ENCODE assay signal across 8 cellular contexts in the genomic region with DNA sequence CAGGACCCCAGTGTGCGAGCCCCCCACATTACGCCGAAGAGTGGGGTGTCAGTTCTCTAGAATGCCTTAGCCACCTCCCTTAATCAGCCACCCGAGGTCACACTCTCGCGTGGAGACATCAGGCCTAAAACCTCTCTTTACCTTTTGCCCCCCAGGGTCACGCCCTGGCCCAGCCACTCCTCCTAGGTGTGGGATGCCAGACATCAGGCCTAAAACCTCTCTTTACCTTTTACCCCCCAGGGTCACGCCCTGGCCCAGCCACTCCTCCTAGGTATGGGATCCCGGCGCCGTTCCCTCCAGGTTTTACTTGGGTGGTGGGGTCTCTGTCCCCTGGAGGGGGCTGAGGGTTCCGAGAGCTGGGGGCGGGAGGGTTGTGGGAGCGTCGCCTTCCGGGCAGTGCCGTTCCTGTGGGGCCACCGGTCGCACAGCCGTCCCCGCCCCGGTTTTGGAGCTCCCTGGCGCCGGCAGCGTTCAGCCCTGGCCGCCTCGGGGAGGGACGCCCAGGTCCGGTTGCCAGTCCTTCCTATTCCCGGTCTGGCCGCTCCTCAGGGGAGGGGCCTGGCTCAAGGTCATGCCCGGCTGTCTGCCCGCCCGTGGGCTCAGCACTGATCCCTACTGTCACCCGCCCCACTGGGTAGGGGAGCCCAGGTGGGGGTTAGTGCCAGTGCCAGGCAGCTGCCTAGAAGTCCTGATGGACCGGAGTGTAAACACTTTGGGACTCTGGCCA. TPM values are rescaled to one million over a fixed set of nuclear protein-coding genes. Genes with fewer than 3 reads are reported as not detected.
DNase-seq lines count a peak whose midpoint lies in the region; ATAC-seq and TF ChIP-seq lines count a peak whose summit lies in the region.

No MANE protein-coding gene starts in this region.

- H3K36me3 Mint-ChIP-seq in Caco-2 (ENCODE audit: insufficient read depth, unreplicated experiment), result peaks cover 5% of the 10 kb centered on the region

- 4% methylated on average over 26 to 30 of the region's 36 CpGs for WGBS in mesodermal cell (ENCODE audit: insufficient coverage in 2 of 2), 2 experiments
- WGBS in upper lobe of left lung, 2 donors, result 1 to 2% methylated on average over 12 to 28 of the region's 36 CpGs

- peak in 1 of 4 donors; percentile 47 for TF ChIP-seq POLR2A in upper lobe of left lung (IDR thresholded peaks at IDR 0.05)

- ATAC-seq in SK-N-SH treated with all-trans-retinoic acid at 6 μM for 48 hours (peak; percentile 70), upper lobe of left lung (ENCODE audit: low FRiP score in 2 of 2) (peak; percentile 80 to 90), GM18858 (IDR thresholded peaks at IDR 0.05; ENCODE audit: unreplicated experiment) (no peak)

- H3K36me3 ChIP-seq in Caco-2 (ENCODE audit: control insufficient read depth, insufficient read depth, low read length), result no peaks in the 10 kb centered on the region
- no peaks in the 10 kb centered on the region for H3K36me3 ChIP-seq in H7 (replicated peaks; ENCODE audit: control insufficient read depth, insufficient read depth, low read length)
- no peaks in the 10 kb centered on the region for H3K36me3 ChIP-seq in endocrine pancreas (ENCODE audit: control insufficient read depth, insufficient read depth, low read length)
- H3K36me3 ChIP-seq in mesodermal cell (ENCODE audit: control insufficient read depth, insufficient read depth, low read length), result peaks cover 6% of the 10 kb centered on the region
- H3K36me3 ChIP-seq in upper lobe of left lung, result peaks cover 0 to 18% (median 7%) of the 10 kb centered on the region in 4 donors

- H3K4me3 Mint-ChIP-seq in Caco-2 (ENCODE audit: unreplicated experiment), result peak overlapping the region; percentile 76

- H3K4me3 ChIP-seq in Caco-2 (ENCODE audit: low read depth, low read length) (peak overlapping the region; percentile 83), H7 (ENCODE audit: insufficient read depth, low read depth, low read length) (peak overlapping the region; percentile 94), endocrine pancreas (ENCODE audit: control insufficient read depth, insufficient read depth, low read length) (peak overlapping the region; percentile 64), mesodermal cell (ENCODE audit: extremely low read depth, insufficient read depth, low read length, poor library complexity, severe bottlenecking) (peak overlapping the region; percentile 95), upper lobe of left lung (peak overlapping the region; percentile 87 to 99 (median 96))

- no peak for TF ChIP-seq CTCF in Caco-2 (IDR thresholded peaks at IDR 0.05; ENCODE audit: insufficient read depth in 1 of 2, low read depth in 1 of 2, low read length in 1 of 2, severe bottlenecking in 1 of 2, unreplicated experiment in 1 of 2)
- TF ChIP-seq CTCF in upper lobe of left lung (IDR thresholded peaks at IDR 0.05), result no peak

- no TSS peak for BruUV-seq in Caco-2 (replicated peaks; lab: Mats Ljungman, UMichigan)

- H3K27ac ChIP-seq in mesodermal cell (ENCODE audit: low read depth, low read length, severe bottlenecking) (no peak overlapping the region), upper lobe of left lung (peak overlapping the region; percentile 93 to 96 (median 93))

- no peak for TF ChIP-seq EP300 in upper lobe of left lung (IDR thresholded peaks at IDR 0.05)

- H3K9ac ChIP-seq in endocrine pancreas (ENCODE audit: control insufficient read depth, insufficient read depth, low read length), result peak overlapping the region; percentile 92

- CTCF ChIA-PET in Caco-2 (lab: Charles Lee), result no interaction called here

- peaks cover 8% of the 10 kb centered on the region for H3K4me1 ChIP-seq in Caco-2
- H3K4me1 ChIP-seq in endocrine pancreas (ENCODE audit: control insufficient read depth, insufficient read depth, low read length), result no peaks in the 10 kb centered on the region
- peaks cover 4% of the 10 kb centered on the region for H3K4me1 ChIP-seq in mesodermal cell (ENCODE audit: control insufficient read depth, insufficient read depth, low read length, poor library complexity, severe bottlenecking)
- peaks cover 15 to 18% (median 16%) of the 10 kb centered on the region in 4 donors for H3K4me1 ChIP-seq in upper lobe of left lung

- no peaks in the 10 kb centered on the region for H3K9me3 Mint-ChIP-seq in Caco-2 (ENCODE audit: unreplicated experiment)

- H3K27me3 ChIP-seq in Caco-2 (replicated peaks; ENCODE audit: control insufficient read depth, insufficient read depth, low read length) (no peaks in the 10 kb centered on the region), H7 (ENCODE audit: control insufficient read depth, insufficient read depth, low read length) (no peaks in the 10 kb centered on the region), endocrine pancreas (ENCODE audit: control insufficient read depth, insufficient read depth, low read length) (no peaks in the 10 kb centered on the region), upper lobe of left lung (no peaks in the 10 kb centered on the region)

- DNase-seq in Caco-2 (peak in 1 of 2 experiments; percentile 42), H7 (peak; percentile 81), upper lobe of left lung (peak; percentile 78 to 90), SKM-1 treated with dmso at 0.1 percent for 144 hours (lab: John Stamatoyannopoulos, UW; ENCODE audit: unreplicated experiment) (no peak)

- H3K27me3 Mint-ChIP-seq in Caco-2 (ENCODE audit: insufficient read depth, unreplicated experiment), result no peaks in the 10 kb centered on the region

- intact Hi-C loops in Caco-2 (cut with micrococcal nuclease; ENCODE audit: unreplicated experiment), result no loop called here

- POLR2A ChIA-PET in Caco-2 (lab: Charles Lee), result no interaction called here

- no peaks in the 10 kb centered on the region for H3K4me1 Mint-ChIP-seq in Caco-2 (ENCODE audit: low read depth, unreplicated experiment)

- peak overlapping the region; percentile 51 for H3K27ac Mint-ChIP-seq in Caco-2 (ENCODE audit: unreplicated experiment)

- H3K9me3 ChIP-seq in Caco-2, result no peaks in the 10 kb centered on the region
- no peaks in the 10 kb centered on the region for H3K9me3 ChIP-seq in endocrine pancreas (ENCODE audit: control insufficient read depth, low read length)
- H3K9me3 ChIP-seq in mesodermal cell (ENCODE audit: control insufficient read depth, low read length), result no peaks in the 10 kb centered on the region
- no peaks in the 10 kb centered on the region for H3K9me3 ChIP-seq in upper lobe of left lung

TF ChIP-seq in SK-N-SH treated with all-trans-retinoic acid at 6 μM for 48 hours, 23 proteins besides CTCF, POLR2A, EP300 and RAD21 (continues in another document):
- TF ChIP-seq, protein P1, sequence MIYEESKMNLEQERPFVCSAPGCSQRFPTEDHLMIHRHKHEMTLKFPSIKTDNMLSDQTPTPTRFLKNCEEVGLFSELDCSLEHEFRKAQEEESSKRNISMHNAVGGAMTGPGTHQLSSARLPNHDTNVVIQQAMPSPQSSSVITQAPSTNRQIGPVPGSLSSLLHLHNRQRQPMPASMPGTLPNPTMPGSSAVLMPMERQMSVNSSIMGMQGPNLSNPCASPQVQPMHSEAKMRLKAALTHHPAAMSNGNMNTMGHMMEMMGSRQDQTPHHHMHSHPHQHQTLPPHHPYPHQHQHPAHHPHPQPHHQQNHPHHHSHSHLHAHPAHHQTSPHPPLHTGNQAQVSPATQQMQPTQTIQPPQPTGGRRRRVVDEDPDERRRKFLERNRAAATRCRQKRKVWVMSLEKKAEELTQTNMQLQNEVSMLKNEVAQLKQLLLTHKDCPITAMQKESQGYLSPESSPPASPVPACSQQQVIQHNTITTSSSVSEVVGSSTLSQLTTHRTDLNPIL (CRISPR knock-in tag; IDR thresholded peaks at IDR 0.05; ENCODE audit: low read depth), result no peak
- TF ChIP-seq SNAI2 (CRISPR knock-in tag; IDR thresholded peaks at IDR 0.05) (no peak), CSDC2 (CRISPR knock-in tag; IDR thresholded peaks at IDR 0.05) (no peak), ISL1 (CRISPR knock-in tag; IDR thresholded peaks at IDR 0.05) (no peak), TCF4 (CRISPR knock-in tag; IDR thresholded peaks at IDR 0.05; ENCODE audit: borderline replicate concordance) (no peak), ZC3H10 (CRISPR knock-in tag; IDR thresholded peaks at IDR 0.05) (no peak), OSR1 (CRISPR knock-in tag; IDR thresholded peaks at IDR 0.05) (no peak), ZFP30 (CRISPR knock-in tag; IDR thresholded peaks at IDR 0.05) (no peak), RARB (CRISPR knock-in tag; IDR thresholded peaks at IDR 0.05) (no peak), ARNTL (CRISPR knock-in tag; IDR thresholded peaks at IDR 0.05; ENCODE audit: borderline replicate concordance, low read depth) (no peak), PPARA (CRISPR knock-in tag; IDR thresholded peaks at IDR 0.05; ENCODE audit: borderline replicate concordance) (no peak)
- TF ChIP-seq, protein P2, sequence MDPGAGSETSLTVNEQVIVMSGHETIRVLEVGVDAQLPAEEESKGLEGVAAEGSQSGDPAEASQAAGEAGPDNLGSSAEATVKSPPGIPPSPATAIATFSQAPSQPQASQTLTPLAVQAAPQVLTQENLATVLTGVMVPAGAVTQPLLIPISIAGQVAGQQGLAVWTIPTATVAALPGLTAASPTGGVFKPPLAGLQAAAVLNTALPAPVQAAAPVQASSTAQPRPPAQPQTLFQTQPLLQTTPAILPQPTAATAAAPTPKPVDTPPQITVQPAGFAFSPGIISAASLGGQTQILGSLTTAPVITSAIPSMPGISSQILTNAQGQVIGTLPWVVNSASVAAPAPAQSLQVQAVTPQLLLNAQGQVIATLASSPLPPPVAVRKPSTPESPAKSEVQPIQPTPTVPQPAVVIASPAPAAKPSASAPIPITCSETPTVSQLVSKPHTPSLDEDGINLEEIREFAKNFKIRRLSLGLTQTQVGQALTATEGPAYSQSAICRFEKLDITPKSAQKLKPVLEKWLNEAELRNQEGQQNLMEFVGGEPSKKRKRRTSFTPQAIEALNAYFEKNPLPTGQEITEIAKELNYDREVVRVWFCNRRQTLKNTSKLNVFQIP (CRISPR knock-in tag; IDR thresholded peaks at IDR 0.05; ENCODE audit: borderline replicate concordance, low read depth), result no peak
- TF ChIP-seq, protein P3, sequence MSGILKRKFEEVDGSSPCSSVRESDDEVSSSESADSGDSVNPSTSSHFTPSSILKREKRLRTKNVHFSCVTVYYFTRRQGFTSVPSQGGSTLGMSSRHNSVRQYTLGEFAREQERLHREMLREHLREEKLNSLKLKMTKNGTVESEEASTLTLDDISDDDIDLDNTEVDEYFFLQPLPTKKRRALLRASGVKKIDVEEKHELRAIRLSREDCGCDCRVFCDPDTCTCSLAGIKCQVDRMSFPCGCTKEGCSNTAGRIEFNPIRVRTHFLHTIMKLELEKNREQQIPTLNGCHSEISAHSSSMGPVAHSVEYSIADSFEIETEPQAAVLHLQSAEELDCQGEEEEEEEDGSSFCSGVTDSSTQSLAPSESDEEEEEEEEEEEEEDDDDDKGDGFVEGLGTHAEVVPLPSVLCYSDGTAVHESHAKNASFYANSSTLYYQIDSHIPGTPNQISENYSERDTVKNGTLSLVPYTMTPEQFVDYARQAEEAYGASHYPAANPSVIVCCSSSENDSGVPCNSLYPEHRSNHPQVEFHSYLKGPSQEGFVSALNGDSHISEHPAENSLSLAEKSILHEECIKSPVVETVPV (CRISPR knock-in tag; IDR thresholded peaks at IDR 0.05), result no peak

RNA-seq across cellular contexts. Expression of a gene that starts 0.9 kb away (rescaled TPM):
- 22.7 and 25.6 TPM in 2 replicates for total RNA-seq in Caco-2 (2022)
- 13.1 and 23.7 TPM in 2 replicates for total RNA-seq in H7 (2014; rRNA removed; shearing (Covaris generic))
- polyA plus RNA-seq in mesodermal cell (2013, experiment 1 of 2), result 13.6 TPM
- 8.5 TPM for polyA plus RNA-seq in mesodermal cell (2013, experiment 2 of 2)
- 100 to 1,000 TPM in 2 of 6 donors, 10 to 100 TPM in 4; 54.9 to 181 (median 87.9) TPM for total RNA-seq in upper lobe of left lung
